In genomic region chr3:64559658-64560057, GRCh38 we compare ENCODE assay signal across 30 cellular contexts.
"Had no signal": no experiment of that assay in that cellular context is flagged by ENCODE, and none has a peak within 500 bp of the region (broad histone marks: within the 10 kb centered on the region; RNA-seq: fewer than 3 reads in every experiment).

No MANE protein-coding gene starts in this region.

- H3K36me3 ChIP-seq: breast epithelium, pancreas, transverse colon had no signal

- H3K4me3 ChIP-seq: breast epithelium, left lung, lower lobe of right lung, pancreas, psoas muscle, right atrium auricular region, spleen, testis, transverse colon had no signal

- H3K4me3 Mint-ChIP-seq: activated CD4-positive, alpha-beta memory T cell treated with anti-CD3 and anti-CD28 coated beads, Interleukin-2, amount 10 ng/mL, durations not matched to agents 7 days and 5 days; activated CD4-positive, alpha-beta T cell treated with anti-CD3 and anti-CD28 coated beads, Interleukin-2, amount 10 ng/mL, durations not matched to agents 24 days and 14 days; activated naive CD4-positive, alpha-beta T cell treated with anti-CD3 and anti-CD28 coated beads, Interleukin-2, amount 10 ng/mL, durations not matched to agents 7 days and 5 days; activated naive CD8-positive, alpha-beta T cell treated with anti-CD3 and anti-CD28 coated beads, Interleukin-2, amount 10 ng/mL, durations not matched to agents 7 days and 5 days; activated T-cell treated with anti-CD3 and anti-CD28 coated beads, Interleukin-2, amount 50 U/mL, for 24 hours; nephron progenitor cell; T-helper 1 cell treated with Interleukin-12 subunit alpha and Interleukin-12 subunit beta and Interleukin-4 antibody, amounts not matched to agents 30 μg/mL and 1 μg/mL, for 36 hours had no signal

- DNase-seq: activated CD4-positive, alpha-beta memory T cell treated with anti-CD3 and anti-CD28 coated beads, Interleukin-2, amount 10 ng/mL, durations not matched to agents 7 days and 5 days; activated CD4-positive, alpha-beta T cell treated with anti-CD3 and anti-CD28 coated beads, Interleukin-2, amount 10 ng/mL, durations not matched to agents 24 days and 14 days; activated CD4-positive, CD25-positive, alpha-beta regulatory T cell treated with anti-CD3 and anti-CD28 coated beads, Interleukin-2, amount 50 U/mL, for 72 hours; activated CD8-positive, alpha-beta memory T cell treated with anti-CD3 and anti-CD28 coated beads, Interleukin-2, amount 50 U/mL, for 48 hours; activated gamma-delta T cell; activated naive CD4-positive, alpha-beta T cell treated with anti-CD3 and anti-CD28 coated beads, Interleukin-2, amount 10 ng/mL, durations not matched to agents 7 days and 5 days; activated naive CD8-positive, alpha-beta T cell treated with anti-CD3 and anti-CD28 coated beads, Interleukin-2, amount 10 ng/mL, durations not matched to agents 7 days and 5 days; activated T-cell treated with anti-CD3 and anti-CD28 coated beads, Interleukin-2, amount 50 U/mL, for 24 hours; amniotic stem cell; central memory CD4-positive, alpha-beta T cell; dermis blood vessel endothelial cell; effector CD8-positive, alpha-beta T cell; erythroblast; foreskin melanocyte; left lung; lower lobe of right lung; mesenchymal stem cell; nephron progenitor cell; nucleus accumbens; pancreas; psoas muscle; spleen; stimulated activated naive CD4-positive, alpha-beta T cell; SW 1271; T-helper 9 cell; testis; transverse colon had no signal

- ATAC-seq: left lung, lower lobe of right lung, pancreas, psoas muscle had no signal

- H3K27ac Mint-ChIP-seq: activated CD4-positive, alpha-beta memory T cell treated with anti-CD3 and anti-CD28 coated beads, Interleukin-2, amount 10 ng/mL, durations not matched to agents 7 days and 5 days; activated CD4-positive, alpha-beta T cell treated with anti-CD3 and anti-CD28 coated beads, Interleukin-2, amount 10 ng/mL, durations not matched to agents 24 days and 14 days; activated naive CD4-positive, alpha-beta T cell treated with anti-CD3 and anti-CD28 coated beads, Interleukin-2, amount 10 ng/mL, durations not matched to agents 7 days and 5 days; activated naive CD8-positive, alpha-beta T cell treated with anti-CD3 and anti-CD28 coated beads, Interleukin-2, amount 10 ng/mL, durations not matched to agents 7 days and 5 days; activated T-cell treated with anti-CD3 and anti-CD28 coated beads, Interleukin-2, amount 50 U/mL, for 24 hours; nephron progenitor cell; T-helper 1 cell treated with Interleukin-12 subunit alpha and Interleukin-12 subunit beta and Interleukin-4 antibody, amounts not matched to agents 30 μg/mL and 1 μg/mL, for 36 hours had no signal

- H3K27me3 Mint-ChIP-seq: activated CD4-positive, alpha-beta memory T cell treated with anti-CD3 and anti-CD28 coated beads, Interleukin-2, amount 10 ng/mL, durations not matched to agents 7 days and 5 days; activated CD4-positive, alpha-beta T cell treated with anti-CD3 and anti-CD28 coated beads, Interleukin-2, amount 10 ng/mL, durations not matched to agents 24 days and 14 days; activated naive CD4-positive, alpha-beta T cell treated with anti-CD3 and anti-CD28 coated beads, Interleukin-2, amount 10 ng/mL, durations not matched to agents 7 days and 5 days; activated naive CD8-positive, alpha-beta T cell treated with anti-CD3 and anti-CD28 coated beads, Interleukin-2, amount 10 ng/mL, durations not matched to agents 7 days and 5 days; activated T-cell treated with anti-CD3 and anti-CD28 coated beads, Interleukin-2, amount 50 U/mL, for 24 hours had no signal

- H3K9me3 Mint-ChIP-seq: activated CD4-positive, alpha-beta T cell treated with anti-CD3 and anti-CD28 coated beads, Interleukin-2, amount 10 ng/mL, durations not matched to agents 24 days and 14 days; activated naive CD4-positive, alpha-beta T cell treated with anti-CD3 and anti-CD28 coated beads, Interleukin-2, amount 10 ng/mL, durations not matched to agents 7 days and 5 days; activated T-cell treated with anti-CD3 and anti-CD28 coated beads, Interleukin-2, amount 50 U/mL, for 24 hours; nephron progenitor cell; T-helper 1 cell treated with Interleukin-12 subunit alpha and Interleukin-12 subunit beta and Interleukin-4 antibody, amounts not matched to agents 30 μg/mL and 1 μg/mL, for 36 hours had no signal

- H3K27ac ChIP-seq: breast epithelium, left lung, lower lobe of right lung, pancreas, psoas muscle, right atrium auricular region, spleen, testis had no signal

- H3K27me3 ChIP-seq: breast epithelium, left lung, pancreas, right atrium auricular region, spleen, testis, transverse colon had no signal

- H3K9me3 ChIP-seq: breast epithelium, left lung, lower lobe of right lung, pancreas, psoas muscle, right atrium auricular region, spleen, testis, transverse colon had no signal

- H3K4me1 ChIP-seq: breast epithelium, lower lobe of right lung, pancreas, psoas muscle, spleen, transverse colon had no signal

- H3K36me3 Mint-ChIP-seq: activated naive CD4-positive, alpha-beta T cell treated with anti-CD3 and anti-CD28 coated beads, Interleukin-2, amount 10 ng/mL, durations not matched to agents 7 days and 5 days; activated naive CD8-positive, alpha-beta T cell treated with anti-CD3 and anti-CD28 coated beads, Interleukin-2, amount 10 ng/mL, durations not matched to agents 7 days and 5 days had no signal

- H3K4me1 Mint-ChIP-seq: activated CD4-positive, alpha-beta memory T cell treated with anti-CD3 and anti-CD28 coated beads, Interleukin-2, amount 10 ng/mL, durations not matched to agents 7 days and 5 days; activated CD4-positive, alpha-beta T cell treated with anti-CD3 and anti-CD28 coated beads, Interleukin-2, amount 10 ng/mL, durations not matched to agents 24 days and 14 days; activated naive CD4-positive, alpha-beta T cell treated with anti-CD3 and anti-CD28 coated beads, Interleukin-2, amount 10 ng/mL, durations not matched to agents 7 days and 5 days; activated naive CD8-positive, alpha-beta T cell treated with anti-CD3 and anti-CD28 coated beads, Interleukin-2, amount 10 ng/mL, durations not matched to agents 7 days and 5 days had no signal
